8 cellular contexts compared by ENCODE assay signal in genomic region chr3:134795776-134796312, GRCh38. TPM values are rescaled to one million over a fixed set of nuclear protein-coding genes. Genes with fewer than 3 reads are reported as not detected.
DNase-seq lines count a peak whose midpoint lies in the region; ATAC-seq and TF ChIP-seq lines count a peak whose summit lies in the region.

No MANE protein-coding gene starts in this region.

- no peak overlapping the region for H3K23ac ChIP-seq in mesenchymal stem cell (ENCODE audit: low read length in 2 of 2)

- CTCF ChIA-PET in AG04449 (lab: Yijun Ruan, JAX), result interaction anchor here (1.1 to 5.4 kb wide), 13 partner anchors 8 to 1102 kb away, joined by 3 to 69 read pairs (median 11); no protein-coding TSS in a partner anchor
- CTCF ChIA-PET in RWPE1 (lab: Yijun Ruan, JAX), result interaction anchor here (0.6 to 2.0 kb wide), 7 partner anchors 21 to 1246 kb away, joined by 3 to 7 read pairs (median 6); no protein-coding TSS in a partner anchor

- no peak overlapping the region for H3K18ac ChIP-seq in mesenchymal stem cell (ENCODE audit: low read depth in 1 of 2, low read length in 2 of 2)

- no peak overlapping the region for H2BK15ac ChIP-seq in mesenchymal stem cell (ENCODE audit: low read depth, poor library complexity, severe bottlenecking)

- H3K4ac ChIP-seq in mesenchymal stem cell (ENCODE audit: low read depth in 1 of 2, low read length in 2 of 2), result no peak overlapping the region

- no peaks in the 10 kb centered on the region for H4K20me1 ChIP-seq in Karpas-422 (ENCODE audit: insufficient read depth, low read depth, low read length)

- in situ Hi-C loops in GM13977 (cut with MboI; ENCODE audit: low pct_unique_long_range_greater_than_20kb, low sequenced_read_pairs, unreplicated experiment), result loop anchor here (25.0 kb wide), 1 partner anchor 716 kb away; no protein-coding TSS in a partner anchor

- peaks cover 6% of the 10 kb centered on the region for H3K4me1 ChIP-seq in Karpas-422 (ENCODE audit: low read length)
- peaks cover 32% of the 10 kb centered on the region for H3K4me1 ChIP-seq in mesenchymal stem cell (ENCODE audit: control insufficient read depth, insufficient read depth, low read depth, low read length)

- DNase-seq in AG04449 (ENCODE audit: low read depth, low spot score) (no peak), Karpas-422 (no peak), dorsolateral prefrontal cortex (peak in 5 of 10 donors; percentile 27 to 67 (median 47)), mesenchymal stem cell (peak; percentile 23), GM13977 (ENCODE audit: low spot score) (no peak), KG1 (lab: John Stamatoyannopoulos, UW) (no peak), RWPE1 (ENCODE audit: low spot score) (no peak)

- H3K9me3 ChIP-seq in Karpas-422 (ENCODE audit: low read length), result no peaks in the 10 kb centered on the region
- no peaks in the 10 kb centered on the region for H3K9me3 ChIP-seq in mesenchymal stem cell (ENCODE audit: control insufficient read depth, low read length)

- no peak overlapping the region for H3K27ac ChIP-seq in Karpas-422 (ENCODE audit: low read length)
- peak overlapping the region in 42 of 59 donors; percentile 4 to 78 (median 50) for H3K27ac ChIP-seq in dorsolateral prefrontal cortex
- H3K27ac ChIP-seq in mesenchymal stem cell (ENCODE audit: low read length, poor library complexity, severe bottlenecking), result no peak overlapping the region
- no peak overlapping the region for H3K27ac ChIP-seq in RWPE1

- no peak overlapping the region for H2AK5ac ChIP-seq in mesenchymal stem cell (ENCODE audit: low read length, severe bottlenecking)

- ATAC-seq in GM19025 (IDR thresholded peaks at IDR 0.05; ENCODE audit: low read depth, unreplicated experiment), result peak; percentile 2

- H3K27me3 ChIP-seq in Karpas-422 (ENCODE audit: low read length) (no peaks in the 10 kb centered on the region), dorsolateral prefrontal cortex (peaks cover 0 to 34% (median 9%) of the 10 kb centered on the region in 45 donors), mesenchymal stem cell (ENCODE audit: control insufficient read depth in 1 of 2, insufficient read depth in 1 of 2, low read length in 2 of 2) (peaks cover 11 to 45% of the 10 kb centered on the region in 2 experiments)

- no peak overlapping the region for H2BK5ac ChIP-seq in mesenchymal stem cell (ENCODE audit: low read depth, low read length, poor library complexity, severe bottlenecking)

- peaks cover 6% of the 10 kb centered on the region for H3K79me1 ChIP-seq in mesenchymal stem cell (replicated peaks; ENCODE audit: low read length, poor library complexity, severe bottlenecking)

- H3K4me3 ChIP-seq in AG04449 (ENCODE audit: low read depth, low read length) (peak overlapping the region; percentile 64), Karpas-422 (ENCODE audit: low read length) (peak overlapping the region; percentile 63; the same call in 1 of the 2 replicates), dorsolateral prefrontal cortex (peak overlapping the region; percentile 41 to 84 (median 71)), mesenchymal stem cell (ENCODE audit: insufficient read depth in 1 of 2, low read depth in 1 of 2, low read length in 2 of 2) (peak overlapping the region; percentile 73 to 84)

- H2AFZ ChIP-seq in Karpas-422 (ENCODE audit: low read length) (no peak overlapping the region; the same call in 1 of the 2 replicates), mesenchymal stem cell (ENCODE audit: low read depth, low read length) (no peak overlapping the region)

- no peak overlapping the region for H2BK120ac ChIP-seq in mesenchymal stem cell (ENCODE audit: low read depth, low read length)

- H4K91ac ChIP-seq in mesenchymal stem cell (ENCODE audit: low read length), result no peak overlapping the region

- 2% methylated on average over 37 of the region's 49 CpGs for WGBS in mesenchymal stem cell

- TF ChIP-seq CTCF in AG04449 (IDR thresholded peaks at IDR 0.05; ENCODE audit: insufficient read depth, low read length, missing control alignments), result peak; percentile 1
- TF ChIP-seq CTCF in dorsolateral prefrontal cortex (IDR thresholded peaks at IDR 0.05 in 54 of 56, conservative IDR thresholded peaks at IDR 0.05 in 2 of 56; ENCODE audit: low read depth in 1 of 56, partially characterized antibody in 56 of 56), result no peak
- TF ChIP-seq CTCF in GM13977 (IDR thresholded peaks at IDR 0.05; ENCODE audit: extremely low read depth, insufficient read depth, missing control alignments), result no peak
- no peak for TF ChIP-seq CTCF in RWPE1 (conservative IDR thresholded peaks at IDR 0.05; ENCODE audit: low read depth)

- peak overlapping the region; percentile 60 for H3K9ac ChIP-seq in Karpas-422 (ENCODE audit: low read length)
- H3K9ac ChIP-seq in mesenchymal stem cell (ENCODE audit: low read length), result peak overlapping the region; percentile 71

- no peaks in the 10 kb centered on the region for H3K9me2 ChIP-seq in Karpas-422 (replicated peaks; ENCODE audit: insufficient read depth, low read length)

- POLR2A ChIA-PET in AG04449 (lab: Yijun Ruan, JAX) (no interaction called here), RWPE1 (lab: Yijun Ruan, JAX; ENCODE audit: low non-redundant PET) (no interaction called here)

- no peaks in the 10 kb centered on the region for H3K79me2 ChIP-seq in Karpas-422 (ENCODE audit: low read length)

- no peak overlapping the region for H4K8ac ChIP-seq in mesenchymal stem cell (ENCODE audit: low read length)

- H2BK12ac ChIP-seq in mesenchymal stem cell (ENCODE audit: low read length in 2 of 2), result no peak overlapping the region

- intact Hi-C loops in dorsolateral prefrontal cortex (cut with DNase I), result loop anchor here (1.0 to 10.0 kb wide), 9 partner anchors 101 to 1249 kb away; no protein-coding TSS in a partner anchor

- H3K36me3 ChIP-seq in Karpas-422 (ENCODE audit: insufficient read depth, low read length), result no peaks in the 10 kb centered on the region
- no peaks in the 10 kb centered on the region for H3K36me3 ChIP-seq in mesenchymal stem cell (ENCODE audit: control insufficient read depth in 1 of 2, insufficient read depth in 2 of 2, low read depth in 1 of 2, low read length in 2 of 2)

- H3K4me2 ChIP-seq in Karpas-422 (ENCODE audit: low read depth, low read length, poor library complexity, severe bottlenecking) (peak overlapping the region; percentile 73), mesenchymal stem cell (ENCODE audit: low read length, poor library complexity, severe bottlenecking) (peak overlapping the region; percentile 96)

- H3K14ac ChIP-seq in mesenchymal stem cell (ENCODE audit: low read length in 2 of 2), result no peak overlapping the region

RNA-seq across cellular contexts. Expression of gene EPHB1, which starts 0.8 kb away (rescaled TPM):
- 24.1 and 24.3 TPM in 2 replicates for total RNA-seq in Karpas-422 (2014; rRNA removed; shearing (Covaris generic); ENCODE audit: low replicate concordance)
- total RNA-seq in dorsolateral prefrontal cortex, result 10 to 100 TPM in 119 of 120 experiments, 1 to 10 TPM in 1; 10.0 to 54.8 (median 23.0) TPM
- polyA plus RNA-seq in mesenchymal stem cell (2013, experiment 1 of 2), result not detected
- 0.01 TPM for polyA plus RNA-seq in mesenchymal stem cell (2013, experiment 2 of 2)

Comparison
In these comparisons a context has a peak if more than half of its experiments do, and no peak if none do; other contexts are left out.
1. H3K27ac ChIP-seq: peak in dorsolateral prefrontal cortex (42 of 59); none in Karpas-422 (single experiment), mesenchymal stem cell (single experiment) and RWPE1 (single experiment).
2. Peak in every context shown above with its lines, with median percentiles within 50 percentile points of each other: H3K4me3 ChIP-seq.